Comparison of ENCODE assay signal across 9 cellular contexts in the genomic region with DNA sequence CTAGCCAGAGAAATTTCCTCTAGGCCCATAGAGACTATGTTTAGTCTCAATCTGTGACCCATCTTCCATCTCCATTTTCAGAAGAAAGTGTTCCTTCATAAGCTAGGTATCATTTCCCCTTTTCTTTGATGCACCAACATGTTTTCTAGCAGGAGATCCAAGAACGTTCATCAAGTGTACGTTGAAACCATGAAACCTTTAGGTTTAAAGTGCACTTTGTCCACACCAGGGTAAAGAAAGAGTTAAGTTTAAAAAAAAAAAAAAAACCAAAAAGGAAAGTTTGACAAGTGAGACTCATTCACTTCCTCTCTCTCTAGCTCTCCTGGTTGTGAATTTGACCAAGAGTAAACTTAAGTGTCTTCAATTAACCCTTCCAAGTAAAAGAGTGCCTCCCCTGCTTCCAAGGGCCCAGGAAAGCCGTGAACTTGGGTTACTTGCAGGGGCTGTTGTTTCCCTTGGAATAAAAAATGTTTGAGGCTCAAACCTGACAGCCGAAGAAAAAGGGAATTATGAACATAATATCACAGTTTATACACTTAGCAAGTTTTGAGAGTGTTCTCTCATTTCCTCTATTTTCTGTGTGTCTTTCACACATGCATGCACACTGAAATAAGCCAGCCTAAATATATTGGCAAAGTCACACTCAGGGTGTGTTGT. TPM values are rescaled to one million over a fixed set of nuclear protein-coding genes. Genes with fewer than 3 reads are reported as not detected.
DNase-seq lines count a peak whose midpoint lies in the region; ATAC-seq lines count a peak whose summit lies in the region.
"Had no signal": no experiment of that assay in that cellular context is flagged by ENCODE, and none has a peak within 500 bp of the region (broad histone marks: within the 10 kb centered on the region; RNA-seq: fewer than 3 reads in every experiment).

No MANE protein-coding gene starts in this region.

- peaks cover 28% of the 10 kb centered on the region for H3K4me1 ChIP-seq in HUES64 (ENCODE audit: insufficient read depth, low read length)
- H3K4me1 ChIP-seq in iPS-18a (ENCODE audit: control insufficient read depth, low read depth, low read length) = peaks cover 26% of the 10 kb centered on the region

- H3K27me3 ChIP-seq in HUES64 (ENCODE audit: insufficient read depth, low read length) (no peaks in the 10 kb centered on the region), iPS-18a (ENCODE audit: control insufficient read depth, insufficient read depth, low read length) (no peaks in the 10 kb centered on the region)

- 75% methylated on average over 3 of the region's 4 CpGs for WGBS in HUES64

- H3K4me3 ChIP-seq in HUES64 (ENCODE audit: low read length) (no peak overlapping the region), iPS-18a (ENCODE audit: low read length) (no peak overlapping the region)

- no peaks in the 10 kb centered on the region for H3K36me3 ChIP-seq in HUES64 (ENCODE audit: insufficient read depth, low read length)
- H3K36me3 ChIP-seq in iPS-18a (ENCODE audit: control insufficient read depth, low read depth, low read length) = no peaks in the 10 kb centered on the region

- ATAC-seq in GM18519 (IDR thresholded peaks at IDR 0.05; ENCODE audit: low FRiP score, unreplicated experiment) (peak; percentile 49), GM21717 (IDR thresholded peaks at IDR 0.05; ENCODE audit: unreplicated experiment) (peak; percentile 63)

- no peak overlapping the region for H3K9ac ChIP-seq in HUES64 (ENCODE audit: low read depth, low read length)
- H3K9ac ChIP-seq in iPS-18a (ENCODE audit: low read length) = no peak overlapping the region

- DNase-seq in dedifferentiated amniotic fluid mesenchymal stem cell (ENCODE audit: extremely low spot score) (no peak), NCI-H2171 treated with DMSO at 0.1 percent for 48 hours (lab: John Stamatoyannopoulos, UW) (no peak), kidney tubule cell (ENCODE audit: low spot score) (no peak), DMS153 (lab: John Stamatoyannopoulos, UW) (no peak)
- DNase-seq: activated effector memory CD4-positive, alpha-beta T cell treated with Interleukin-2 at 50 U/mL for 16 hours had no signal

- H3K9me3 ChIP-seq in HUES64 (ENCODE audit: insufficient read depth, low read depth, low read length) (no peaks in the 10 kb centered on the region), iPS-18a (ENCODE audit: control insufficient read depth, low read depth, low read length) (no peaks in the 10 kb centered on the region)

- H3K27ac ChIP-seq in HUES64 (ENCODE audit: low read depth, low read length) = peak overlapping the region; percentile 54
- H3K27ac ChIP-seq in iPS-18a (ENCODE audit: low read length) = peak overlapping the region; percentile 0

RNA-seq across cellular contexts. Expression of a gene that starts 56.7 kb away (rescaled TPM):
- polyA plus RNA-seq in HUES64 (2013, experiment 1 of 2) = 16.6 TPM
- polyA plus RNA-seq in HUES64 (2013, experiment 2 of 2) = 18.7 TPM
